ENCODE assay signal across 2 cellular contexts in the genomic region with DNA sequence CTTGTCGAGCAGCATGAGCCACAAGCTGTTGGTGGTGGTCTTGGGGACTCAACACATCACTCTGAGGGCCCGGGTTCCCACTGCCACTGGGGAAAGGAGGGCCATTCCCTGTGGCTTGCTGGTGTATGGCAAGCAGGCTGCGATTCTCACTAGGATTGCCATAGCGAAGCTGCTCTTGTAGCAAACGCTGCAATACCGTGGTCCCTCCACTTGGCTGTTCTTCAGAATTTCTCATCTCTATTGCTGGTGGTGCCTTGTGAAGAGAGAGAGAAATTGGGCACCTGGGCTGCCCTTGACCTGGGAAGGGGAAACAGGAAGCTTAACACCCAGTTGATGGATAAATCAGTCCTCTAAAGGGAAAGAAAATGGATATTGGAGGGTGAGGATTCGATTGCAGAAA.
TF ChIP-seq lines count a peak whose summit lies in the region.

No MANE protein-coding gene starts in this region.

TF ChIP-seq in GM23338, 12 proteins besides CTCF, POLR2A, EP300 and RAD21 (continued from another document):
- TF ChIP-seq, protein P1, sequence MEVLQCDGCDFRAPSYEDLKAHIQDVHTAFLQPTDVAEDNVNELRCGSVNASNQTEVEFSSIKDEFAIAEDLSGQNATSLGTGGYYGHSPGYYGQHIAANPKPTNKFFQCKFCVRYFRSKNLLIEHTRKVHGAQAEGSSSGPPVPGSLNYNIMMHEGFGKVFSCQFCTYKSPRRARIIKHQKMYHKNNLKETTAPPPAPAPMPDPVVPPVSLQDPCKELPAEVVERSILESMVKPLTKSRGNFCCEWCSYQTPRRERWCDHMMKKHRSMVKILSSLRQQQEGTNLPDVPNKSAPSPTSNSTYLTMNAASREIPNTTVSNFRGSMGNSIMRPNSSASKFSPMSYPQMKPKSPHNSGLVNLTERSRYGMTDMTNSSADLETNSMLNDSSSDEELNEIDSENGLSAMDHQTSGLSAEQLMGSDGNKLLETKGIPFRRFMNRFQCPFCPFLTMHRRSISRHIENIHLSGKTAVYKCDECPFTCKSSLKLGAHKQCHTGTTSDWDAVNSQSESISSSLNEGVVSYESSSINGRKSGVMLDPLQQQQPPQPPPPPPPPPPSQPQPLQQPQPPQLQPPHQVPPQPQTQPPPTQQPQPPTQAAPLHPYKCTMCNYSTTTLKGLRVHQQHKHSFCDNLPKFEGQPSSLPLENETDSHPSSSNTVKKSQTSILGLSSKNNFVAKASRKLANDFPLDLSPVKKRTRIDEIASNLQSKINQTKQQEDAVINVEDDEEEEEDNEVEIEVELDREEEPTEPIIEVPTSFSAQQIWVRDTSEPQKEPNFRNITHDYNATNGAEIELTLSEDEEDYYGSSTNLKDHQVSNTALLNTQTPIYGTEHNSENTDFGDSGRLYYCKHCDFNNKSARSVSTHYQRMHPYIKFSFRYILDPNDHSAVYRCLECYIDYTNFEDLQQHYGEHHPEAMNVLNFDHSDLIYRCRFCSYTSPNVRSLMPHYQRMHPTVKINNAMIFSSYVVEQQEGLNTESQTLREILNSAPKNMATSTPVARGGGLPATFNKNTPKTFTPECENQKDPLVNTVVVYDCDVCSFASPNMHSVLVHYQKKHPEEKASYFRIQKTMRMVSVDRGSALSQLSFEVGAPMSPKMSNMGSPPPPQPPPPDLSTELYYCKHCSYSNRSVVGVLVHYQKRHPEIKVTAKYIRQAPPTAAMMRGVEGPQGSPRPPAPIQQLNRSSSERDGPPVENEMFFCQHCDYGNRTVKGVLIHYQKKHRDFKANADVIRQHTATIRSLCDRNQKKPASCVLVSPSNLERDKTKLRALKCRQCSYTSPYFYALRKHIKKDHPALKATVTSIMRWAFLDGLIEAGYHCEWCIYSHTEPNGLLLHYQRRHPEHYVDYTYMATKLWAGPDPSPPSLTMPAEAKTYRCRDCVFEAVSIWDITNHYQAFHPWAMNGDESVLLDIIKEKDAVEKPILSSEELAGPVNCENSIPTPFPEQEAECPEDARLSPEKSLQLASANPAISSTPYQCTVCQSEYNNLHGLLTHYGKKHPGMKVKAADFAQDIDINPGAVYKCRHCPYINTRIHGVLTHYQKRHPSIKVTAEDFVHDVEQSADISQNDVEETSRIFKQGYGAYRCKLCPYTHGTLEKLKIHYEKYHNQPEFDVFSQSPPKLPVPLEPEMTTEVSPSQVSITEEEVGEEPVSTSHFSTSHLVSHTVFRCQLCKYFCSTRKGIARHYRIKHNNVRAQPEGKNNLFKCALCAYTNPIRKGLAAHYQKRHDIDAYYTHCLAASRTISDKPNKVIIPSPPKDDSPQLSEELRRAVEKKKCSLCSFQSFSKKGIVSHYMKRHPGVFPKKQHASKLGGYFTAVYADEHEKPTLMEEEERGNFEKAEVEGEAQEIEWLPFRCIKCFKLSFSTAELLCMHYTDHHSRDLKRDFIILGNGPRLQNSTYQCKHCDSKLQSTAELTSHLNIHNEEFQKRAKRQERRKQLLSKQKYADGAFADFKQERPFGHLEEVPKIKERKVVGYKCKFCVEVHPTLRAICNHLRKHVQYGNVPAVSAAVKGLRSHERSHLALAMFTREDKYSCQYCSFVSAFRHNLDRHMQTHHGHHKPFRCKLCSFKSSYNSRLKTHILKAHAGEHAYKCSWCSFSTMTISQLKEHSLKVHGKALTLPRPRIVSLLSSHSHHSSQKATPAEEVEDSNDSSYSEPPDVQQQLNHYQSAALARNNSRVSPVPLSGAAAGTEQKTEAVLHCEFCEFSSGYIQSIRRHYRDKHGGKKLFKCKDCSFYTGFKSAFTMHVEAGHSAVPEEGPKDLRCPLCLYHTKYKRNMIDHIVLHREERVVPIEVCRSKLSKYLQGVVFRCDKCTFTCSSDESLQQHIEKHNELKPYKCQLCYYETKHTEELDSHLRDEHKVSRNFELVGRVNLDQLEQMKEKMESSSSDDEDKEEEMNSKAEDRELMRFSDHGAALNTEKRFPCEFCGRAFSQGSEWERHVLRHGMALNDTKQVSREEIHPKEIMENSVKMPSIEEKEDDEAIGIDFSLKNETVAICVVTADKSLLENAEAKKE (CRISPR knock-in tag; IDR thresholded peaks at IDR 0.05), result no peak
- TF ChIP-seq ZNF114 (CRISPR knock-in tag; IDR thresholded peaks at IDR 0.05), result no peak
- TF ChIP-seq POLR2AphosphoS5 (IDR thresholded peaks at IDR 0.05; ENCODE audit: low read depth), result no peak

TF ChIP-seq in WTC11, 78 proteins besides CTCF, POLR2A, EP300 and RAD21 (continued from another document):
- no peak for TF ChIP-seq FOXJ3 (CRISPR knock-in tag; IDR thresholded peaks at IDR 0.05; ENCODE audit: borderline replicate concordance)
- TF ChIP-seq ZNF219 (CRISPR knock-in tag; IDR thresholded peaks at IDR 0.05; ENCODE audit: borderline replicate concordance), result no peak
- TF ChIP-seq E2F1 (CRISPR knock-in tag; IDR thresholded peaks at IDR 0.05), result no peak
- TF ChIP-seq, protein P2, sequence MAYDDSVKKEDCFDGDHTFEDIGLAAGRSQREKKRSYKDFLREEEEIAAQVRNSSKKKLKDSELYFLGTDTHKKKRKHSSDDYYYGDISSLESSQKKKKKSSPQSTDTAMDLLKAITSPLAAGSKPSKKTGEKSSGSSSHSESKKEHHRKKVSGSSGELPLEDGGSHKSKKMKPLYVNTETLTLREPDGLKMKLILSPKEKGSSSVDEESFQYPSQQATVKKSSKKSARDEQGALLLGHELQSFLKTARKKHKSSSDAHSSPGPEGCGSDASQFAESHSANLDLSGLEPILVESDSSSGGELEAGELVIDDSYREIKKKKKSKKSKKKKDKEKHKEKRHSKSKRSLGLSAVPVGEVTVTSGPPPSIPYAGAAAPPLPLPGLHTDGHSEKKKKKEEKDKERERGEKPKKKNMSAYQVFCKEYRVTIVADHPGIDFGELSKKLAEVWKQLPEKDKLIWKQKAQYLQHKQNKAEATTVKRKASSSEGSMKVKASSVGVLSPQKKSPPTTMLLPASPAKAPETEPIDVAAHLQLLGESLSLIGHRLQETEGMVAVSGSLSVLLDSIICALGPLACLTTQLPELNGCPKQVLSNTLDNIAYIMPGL (CRISPR knock-in tag; IDR thresholded peaks at IDR 0.05), result no peak
- no peak for TF ChIP-seq NFE2L1 (CRISPR knock-in tag; IDR thresholded peaks at IDR 0.05)
- no peak for TF ChIP-seq RELA (CRISPR knock-in tag; IDR thresholded peaks at IDR 0.05; ENCODE audit: borderline replicate concordance)
- TF ChIP-seq ZNF317 (CRISPR knock-in tag; IDR thresholded peaks at IDR 0.05; ENCODE audit: borderline replicate concordance, low read depth), result no peak
- no peak for TF ChIP-seq CDX4 (CRISPR knock-in tag; IDR thresholded peaks at IDR 0.05; ENCODE audit: borderline replicate concordance)
- TF ChIP-seq ERG (CRISPR knock-in tag; IDR thresholded peaks at IDR 0.05), result no peak
- TF ChIP-seq SMAD3 (CRISPR knock-in tag; IDR thresholded peaks at IDR 0.05; ENCODE audit: borderline replicate concordance), result no peak
- no peak for TF ChIP-seq JUN (CRISPR knock-in tag; IDR thresholded peaks at IDR 0.05)
